In genomic region chr9:112401175-112401815, GRCh38 we compare ENCODE assay signal across 1 cellular context.
TF ChIP-seq lines count a peak whose summit lies in the region.

No MANE protein-coding gene starts in this region.

TF ChIP-seq in HepG2, 621 proteins besides CTCF, POLR2A, EP300 and RAD21 (continued from another document):
- no peak for TF ChIP-seq HMGXB3 (CRISPR knock-in tag; IDR thresholded peaks at IDR 0.05; ENCODE audit: borderline replicate concordance)
- TF ChIP-seq PRPF4 (IDR thresholded peaks at IDR 0.05; ENCODE audit: low read depth, low read length, poor library complexity, severe bottlenecking): no peak
- no peak for TF ChIP-seq ARID2 (CRISPR knock-in tag; IDR thresholded peaks at IDR 0.05; ENCODE audit: borderline replicate concordance)
- TF ChIP-seq FIP1L1 (IDR thresholded peaks at IDR 0.05; ENCODE audit: borderline replicate concordance, insufficient read depth, low read depth, low read length): no peak
- TF ChIP-seq ZNF260 (CRISPR knock-in tag; IDR thresholded peaks at IDR 0.05; ENCODE audit: borderline replicate concordance, low read depth): no peak
- no peak for TF ChIP-seq RARG (CRISPR knock-in tag; IDR thresholded peaks at IDR 0.05; ENCODE audit: low read depth)
- no peak for TF ChIP-seq ZHX1 (CRISPR knock-in tag; IDR thresholded peaks at IDR 0.05; ENCODE audit: low read depth)
- TF ChIP-seq ZNF710 (CRISPR knock-in tag; IDR thresholded peaks at IDR 0.05; ENCODE audit: borderline replicate concordance): no peak
- TF ChIP-seq ZNF639 (CRISPR knock-in tag; conservative IDR thresholded peaks at IDR 0.05): no peak
- no peak for TF ChIP-seq FLYWCH1 (CRISPR knock-in tag; IDR thresholded peaks at IDR 0.05)
- no peak for TF ChIP-seq ZSCAN25 (CRISPR knock-in tag; IDR thresholded peaks at IDR 0.05)
- TF ChIP-seq ZNF280B (CRISPR knock-in tag; IDR thresholded peaks at IDR 0.05; ENCODE audit: borderline replicate concordance): no peak
- TF ChIP-seq ZBTB40 (IDR thresholded peaks at IDR 0.05): no peak
- TF ChIP-seq ZBTB40 (CRISPR knock-in tag; IDR thresholded peaks at IDR 0.05): no peak
- TF ChIP-seq CHD2 (IDR thresholded peaks at IDR 0.05; ENCODE audit: low read depth, low read length): no peak
- TF ChIP-seq TCF7L2 (IDR thresholded peaks at IDR 0.05; ENCODE audit: low read depth, low read length): no peak
- no peak for TF ChIP-seq PRDM10 (CRISPR knock-in tag; IDR thresholded peaks at IDR 0.05; ENCODE audit: low read depth)
- no peak for TF ChIP-seq SP5 (CRISPR knock-in tag; IDR thresholded peaks at IDR 0.05; ENCODE audit: borderline replicate concordance, low read depth)
